ENCODE assay signal across 4 cellular contexts in the genomic region with DNA sequence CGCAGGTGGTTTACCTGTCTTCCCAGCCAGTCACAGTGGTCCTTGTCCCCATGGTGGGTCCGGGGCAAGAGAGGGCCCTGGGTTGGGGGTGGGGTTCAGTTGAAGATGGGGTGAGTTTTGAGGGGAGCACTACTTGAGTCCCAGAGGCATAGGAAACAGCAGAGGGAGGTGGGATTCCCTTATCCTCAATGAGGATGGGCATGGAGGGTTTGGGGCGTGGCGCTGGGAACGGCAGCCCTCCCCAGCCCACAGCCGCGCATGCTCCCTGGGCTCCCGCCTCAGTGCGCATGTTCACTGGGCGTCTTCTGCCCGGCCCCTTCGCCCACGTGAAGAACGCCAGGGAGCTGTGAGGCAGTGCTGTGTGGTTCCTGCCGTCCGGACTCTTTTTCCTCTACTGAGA. TPM values are rescaled to one million over a fixed set of nuclear protein-coding genes. Genes with fewer than 3 reads are reported as not detected.
"Had no signal": no experiment of that assay in that cellular context is flagged by ENCODE, and none has a peak within 500 bp of the region (broad histone marks: within the 10 kb centered on the region; RNA-seq: fewer than 3 reads in every experiment).

A gene with protein sequence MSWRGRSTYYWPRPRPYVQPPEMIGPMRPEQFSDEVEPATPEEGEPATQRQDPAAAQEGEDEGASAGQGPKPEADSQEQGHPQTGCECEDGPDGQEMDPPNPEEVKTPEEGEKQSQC (plus strand): TSS at position 301 of the 400 bp plus-strand sequence. CDS start 1,157 bp downstream, outside the sequence.

RNA-seq across cellular contexts. Expression of the gene that starts here (rescaled TPM):
- total RNA-seq: HepG2, HT-29, IMR-90 had no signal
- polyA plus RNA-seq: HepG2, IgD-negative memory B cell, IMR-90 had no signal
